Comparison of ENCODE assay signal across 12 cellular contexts in the genomic region with DNA sequence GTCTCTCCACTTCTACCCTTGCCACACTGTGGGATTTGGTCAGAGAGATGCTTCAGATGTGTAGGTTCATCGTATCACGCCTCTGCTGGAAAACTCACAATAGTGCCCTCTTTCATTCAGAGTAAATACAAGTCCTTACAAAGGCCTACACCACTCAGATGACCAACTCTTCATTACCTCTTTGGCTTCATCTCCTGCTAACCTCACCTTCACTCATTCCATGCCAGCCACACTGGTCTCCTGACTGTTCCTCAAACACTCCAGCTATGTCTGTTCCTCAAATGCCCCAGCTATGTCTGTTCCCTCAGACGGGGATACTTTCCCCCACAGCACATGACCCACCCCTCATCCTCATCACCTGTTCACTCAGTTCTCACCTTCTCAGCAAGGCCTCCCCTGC.
A peak's percentile ranks its signal among the peaks of the same experiment; 100 is the strongest.
DNase-seq lines count a peak whose midpoint lies in the region; ATAC-seq and TF ChIP-seq lines count a peak whose summit lies in the region.
"Had no signal": no experiment of that assay in that cellular context is flagged by ENCODE, and none has a peak within 500 bp of the region (broad histone marks: within the 10 kb centered on the region; RNA-seq: fewer than 3 reads in every experiment).

No MANE protein-coding gene starts in this region.

- peaks cover 77% of the 10 kb centered on the region for H3K4me1 Mint-ChIP-seq in activated CD4-positive, alpha-beta T cell treated with anti-CD3 and anti-CD28 coated beads for 36 hours
- peaks cover 21% of the 10 kb centered on the region for H3K4me1 Mint-ChIP-seq in T-helper 17 cell

- no peak for ATAC-seq in activated CD4-positive, alpha-beta T cell treated with anti-CD3 and anti-CD28 coated beads for 36 hours
- ATAC-seq in T-helper 17 cell: no peak
- ATAC-seq in esophagus mucosa: peak; percentile 2

- no peaks in the 10 kb centered on the region for H3K36me3 Mint-ChIP-seq in activated CD4-positive, alpha-beta T cell treated with anti-CD3 and anti-CD28 coated beads for 36 hours (ENCODE audit: low read depth)
- H3K36me3 Mint-ChIP-seq in T-helper 17 cell (ENCODE audit: low read depth): peaks cover 2% of the 10 kb centered on the region

- intact Hi-C loops in activated CD4-positive, alpha-beta T cell treated with anti-CD3 and anti-CD28 coated beads for 36 hours (cut with DNase I, micrococcal nuclease): loop anchor here (5.0 to 10.0 kb wide), 3 partner anchors 367 to 624 kb away; a partner anchor contains a TSS

- peak overlapping the region; percentile 60 for H3K27ac ChIP-seq in suprapubic skin
- H3K27ac ChIP-seq in Peyer's patch: no peak overlapping the region
- H3K27ac ChIP-seq: thoracic aorta had no signal

- peaks cover 2% of the 10 kb centered on the region for H3K9me3 Mint-ChIP-seq in activated CD4-positive, alpha-beta T cell treated with anti-CD3 and anti-CD28 coated beads for 36 hours (ENCODE audit: low read depth)
- H3K9me3 Mint-ChIP-seq: nephron progenitor cell had no signal

- H3K4me3 Mint-ChIP-seq in activated CD4-positive, alpha-beta T cell treated with anti-CD3 and anti-CD28 coated beads for 36 hours: no peak overlapping the region
- H3K4me3 Mint-ChIP-seq in T-helper 17 cell: no peak overlapping the region
- H3K4me3 Mint-ChIP-seq: nephron progenitor cell had no signal

- 93% methylated on average over 3 of the region's 3 CpGs for WGBS in suprapubic skin

- H3K36me3 ChIP-seq in suprapubic skin (no peaks in the 10 kb centered on the region), Peyer's patch (no peaks in the 10 kb centered on the region)
- H3K36me3 ChIP-seq: thoracic aorta had no signal

- H3K27me3 ChIP-seq in suprapubic skin: no peaks in the 10 kb centered on the region
- H3K27me3 ChIP-seq in Peyer's patch: no peaks in the 10 kb centered on the region

- H3K9me3 ChIP-seq in T-helper 17 cell (ENCODE audit: control insufficient read depth, low read length, poor library complexity, severe bottlenecking) (no peaks in the 10 kb centered on the region), suprapubic skin (no peaks in the 10 kb centered on the region), Peyer's patch (no peaks in the 10 kb centered on the region)
- H3K9me3 ChIP-seq: thoracic aorta had no signal

- H3K4me1 ChIP-seq in suprapubic skin: peaks cover 29% of the 10 kb centered on the region
- peaks cover 0 to 20% (median 9%) of the 10 kb centered on the region in 4 donors for H3K4me1 ChIP-seq in Peyer's patch

- POLR2A ChIA-PET in activated CD4-positive, alpha-beta T cell treated with anti-CD3 and anti-CD28 coated beads for 36 hours (lab: Charles Lee): interaction anchor here (1.2 kb wide), 1 partner anchor 116 kb away, joined by 6 read pairs; no protein-coding TSS in a partner anchor

- no peak for TF ChIP-seq POLR2A in suprapubic skin (IDR thresholded peaks at IDR 0.05)
- TF ChIP-seq POLR2A in Peyer's patch (IDR thresholded peaks at IDR 0.05): no peak

- H3K27me3 Mint-ChIP-seq in activated CD4-positive, alpha-beta T cell treated with anti-CD3 and anti-CD28 coated beads for 36 hours: no peaks in the 10 kb centered on the region
- no peaks in the 10 kb centered on the region for H3K27me3 Mint-ChIP-seq in T-helper 17 cell

- H3K4me3 ChIP-seq in suprapubic skin: no peak overlapping the region
- H3K4me3 ChIP-seq in Peyer's patch: no peak overlapping the region
- H3K4me3 ChIP-seq: thoracic aorta had no signal

- no peak for TF ChIP-seq CTCF in suprapubic skin (IDR thresholded peaks at IDR 0.05)
- no peak for TF ChIP-seq CTCF in Peyer's patch (IDR thresholded peaks at IDR 0.05)

- peak overlapping the region; percentile 74 for H3K27ac Mint-ChIP-seq in activated CD4-positive, alpha-beta T cell treated with anti-CD3 and anti-CD28 coated beads for 36 hours
- peak overlapping the region; percentile 41 for H3K27ac Mint-ChIP-seq in T-helper 17 cell
- H3K27ac Mint-ChIP-seq: nephron progenitor cell had no signal

- TF ChIP-seq EP300 in suprapubic skin (IDR thresholded peaks at IDR 0.05): no peak

- no peak for DNase-seq in activated CD4-positive, alpha-beta T cell treated with anti-CD3 and anti-CD28 coated beads for 36 hours
- DNase-seq in activated CD4-positive, alpha-beta T cell treated with anti-CD3 and anti-CD28 coated beads for 48 hours: no peak
- no peak for DNase-seq in T-helper 17 cell
- DNase-seq in suprapubic skin (ENCODE audit: low spot score in 2 of 2): no peak
- DNase-seq in Peyer's patch: no peak
- no peak for DNase-seq in cortex of kidney (lab: John Stamatoyannopoulos, UW)
- no peak for DNase-seq in H4 (ENCODE audit: low spot score)
- DNase-seq: foreskin fibroblast, NCI-H2171, nephron progenitor cell had no signal

- CTCF ChIA-PET in activated CD4-positive, alpha-beta T cell treated with anti-CD3 and anti-CD28 coated beads for 36 hours (lab: Charles Lee): interaction anchor here (1.1 to 1.9 kb wide), 4 partner anchors 11 to 115 kb away, joined by 3 to 14 read pairs (median 6); no protein-coding TSS in a partner anchor
